Comparison of ENCODE assay signal across 1 cellular context in the genomic region with DNA sequence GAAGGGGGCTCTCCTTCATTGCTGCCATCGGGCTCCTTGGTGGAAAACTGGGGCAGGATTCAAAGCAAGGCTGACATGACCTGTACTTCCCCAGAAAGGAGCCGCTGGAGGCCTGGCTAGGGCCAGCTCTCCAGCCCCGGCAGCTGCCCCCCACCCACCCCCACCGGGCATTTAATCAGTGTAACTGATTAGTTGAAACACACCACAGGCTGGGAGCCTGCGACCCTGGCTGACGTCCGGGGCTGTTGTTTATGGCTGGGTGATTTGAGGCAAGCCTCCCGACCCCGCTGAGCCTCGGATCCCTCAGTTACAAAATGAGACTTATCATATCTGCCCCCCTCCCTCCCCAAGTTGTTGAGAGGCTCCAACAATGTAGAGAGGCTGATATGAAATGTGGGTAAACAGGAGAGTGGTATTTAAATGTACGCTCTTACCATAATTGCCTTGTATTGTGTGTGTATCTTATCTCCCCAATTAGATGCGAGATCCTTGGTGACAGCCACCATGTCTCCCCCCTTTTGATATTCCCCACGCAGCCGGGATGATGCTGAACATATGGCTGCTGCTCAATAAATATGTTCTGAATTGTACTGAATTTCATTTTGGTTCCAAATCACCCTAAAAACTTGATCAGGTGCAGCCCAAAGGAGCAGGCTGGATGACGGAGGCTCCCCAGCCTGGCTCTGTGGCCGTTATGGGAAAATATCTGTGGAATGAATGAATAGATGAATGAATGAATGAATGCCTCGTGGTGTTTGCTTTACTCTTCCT.
TF ChIP-seq lines count a peak whose summit lies in the region.

No MANE protein-coding gene starts in this region.

TF ChIP-seq in HepG2, 621 proteins besides CTCF, POLR2A, EP300 and RAD21:
- TF ChIP-seq EZH2 (conservative IDR thresholded peaks at IDR 0.05; ENCODE audit: low read depth, low read length) (0 out of 2 replicates have a peak, but pooled peaks have one; percentile 55), RAD51 (IDR thresholded peaks at IDR 0.05; ENCODE audit: borderline replicate concordance) (no peak)
